In the genomic region with DNA sequence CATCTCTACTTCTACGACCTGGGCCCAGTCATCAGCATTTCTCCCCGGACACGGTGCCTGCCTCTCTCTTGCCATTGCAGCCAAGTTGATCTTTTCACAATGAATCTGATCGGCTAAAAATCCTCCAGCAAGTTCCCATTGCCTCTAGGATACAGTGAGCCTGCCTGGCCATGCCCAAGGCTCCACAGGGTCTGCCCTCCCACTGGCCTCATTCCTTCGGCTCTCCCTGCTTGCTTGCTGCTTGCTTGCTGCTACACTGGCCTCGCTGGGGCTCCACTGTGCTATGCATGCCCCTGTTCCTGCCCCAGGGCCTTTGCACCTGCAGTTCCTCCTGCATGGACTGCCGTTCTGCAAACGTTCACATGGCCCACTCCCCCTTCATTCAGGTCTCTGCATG, we compare ENCODE assay signal across 14 cellular contexts. TPM values are rescaled to one million over a fixed set of nuclear protein-coding genes. Genes with fewer than 3 reads are reported as not detected.
A peak's percentile ranks its signal among the peaks of the same experiment; 100 is the strongest.
DNase-seq lines count a peak whose midpoint lies in the region; ATAC-seq and TF ChIP-seq lines count a peak whose summit lies in the region.
"Had no signal": no experiment of that assay in that cellular context is flagged by ENCODE, and none has a peak within 500 bp of the region (broad histone marks: within the 10 kb centered on the region; RNA-seq: fewer than 3 reads in every experiment).

No MANE protein-coding gene starts in this region.

- no peak for ATAC-seq in activated CD4-positive, alpha-beta T cell treated with anti-CD3 and anti-CD28 coated beads for 36 hours
- ATAC-seq: A549 had no signal

- TF ChIP-seq POLR2A in Peyer's patch (IDR thresholded peaks at IDR 0.05): no peak

- CTCF ChIA-PET in activated CD4-positive, alpha-beta T cell treated with anti-CD3 and anti-CD28 coated beads for 36 hours (lab: Charles Lee): no interaction called here

- no peaks in the 10 kb centered on the region for H3K9me3 Mint-ChIP-seq in activated CD4-positive, alpha-beta T cell treated with anti-CD3 and anti-CD28 coated beads for 36 hours (ENCODE audit: low read depth)
- H3K9me3 Mint-ChIP-seq in endothelial cell (ENCODE audit: unreplicated experiment): no peaks in the 10 kb centered on the region

- H3K27me3 ChIP-seq in Peyer's patch: no peaks in the 10 kb centered on the region

- H3K9me3 ChIP-seq in Peyer's patch: no peaks in the 10 kb centered on the region
- H3K9me3 ChIP-seq: A549 had no signal

- DNase-seq in activated CD4-positive, alpha-beta T cell treated with anti-CD3 and anti-CD28 coated beads for 36 hours: no peak
- no peak for DNase-seq in activated CD4-positive, alpha-beta T cell treated with anti-CD3 and anti-CD28 coated beads for 48 hours
- DNase-seq in Peyer's patch: peak in 2 of 3 donors; percentile 31 to 42
- no peak for DNase-seq in endothelial cell (ENCODE audit: low spot score)
- DNase-seq in posterior cingulate gyrus: peak in 8 of 10 donors; percentile 5 to 64 (median 12)
- no peak for DNase-seq in SK-N-DZ (ENCODE audit: low spot score)
- no peak for DNase-seq in iPS-NIHi11 (ENCODE audit: low spot score)
- no peak for DNase-seq in middle frontal gyrus (ENCODE audit: extremely low spot score, low spot score)
- DNase-seq: DMS53, GOT3, MM.1S, NCI-H2227 treated with DMSO at 0.1 percent for 48 hours, trophoblast cell had no signal

- H3K27ac ChIP-seq in Peyer's patch: no peak overlapping the region
- H3K27ac ChIP-seq: A549 had no signal

- H3K36me3 ChIP-seq in Peyer's patch: peaks cover 0 to 21% (median 0%) of the 10 kb centered on the region in 3 donors

- no peak for TF ChIP-seq CTCF in Peyer's patch (IDR thresholded peaks at IDR 0.05)
- TF ChIP-seq CTCF in endothelial cell (IDR thresholded peaks at IDR 0.05; ENCODE audit: unreplicated experiment): no peak

- H3K4me1 ChIP-seq in Peyer's patch: peaks cover 0 to 20% (median 7%) of the 10 kb centered on the region in 4 donors

- intact Hi-C loops in activated CD4-positive, alpha-beta T cell treated with anti-CD3 and anti-CD28 coated beads for 36 hours (cut with DNase I, micrococcal nuclease): loop anchor here (5.0 kb wide), 2 partner anchors 378 to 1753 kb away; a partner anchor contains a TSS
- intact Hi-C loops in posterior cingulate gyrus (cut with DNase I): no loop called here

- peaks cover 22% of the 10 kb centered on the region for H3K4me1 Mint-ChIP-seq in activated CD4-positive, alpha-beta T cell treated with anti-CD3 and anti-CD28 coated beads for 36 hours
- H3K4me1 Mint-ChIP-seq in endothelial cell (ENCODE audit: unreplicated experiment): peaks cover 9% of the 10 kb centered on the region

- H3K36me3 Mint-ChIP-seq in activated CD4-positive, alpha-beta T cell treated with anti-CD3 and anti-CD28 coated beads for 36 hours (ENCODE audit: low read depth): peaks cover 2% of the 10 kb centered on the region
- peaks cover 5% of the 10 kb centered on the region for H3K36me3 Mint-ChIP-seq in endothelial cell (ENCODE audit: low read depth, unreplicated experiment)

- H3K27me3 Mint-ChIP-seq in activated CD4-positive, alpha-beta T cell treated with anti-CD3 and anti-CD28 coated beads for 36 hours: no peaks in the 10 kb centered on the region
- peaks cover 7% of the 10 kb centered on the region for H3K27me3 Mint-ChIP-seq in endothelial cell (ENCODE audit: unreplicated experiment)

- POLR2A ChIA-PET in activated CD4-positive, alpha-beta T cell treated with anti-CD3 and anti-CD28 coated beads for 36 hours (lab: Charles Lee): no interaction called here

- H3K27ac Mint-ChIP-seq in activated CD4-positive, alpha-beta T cell treated with anti-CD3 and anti-CD28 coated beads for 36 hours: peak overlapping the region; percentile 21
- H3K27ac Mint-ChIP-seq in endothelial cell (ENCODE audit: unreplicated experiment): peak overlapping the region; percentile 30

- H3K4me3 Mint-ChIP-seq in activated CD4-positive, alpha-beta T cell treated with anti-CD3 and anti-CD28 coated beads for 36 hours: peak overlapping the region; percentile 88
- peak overlapping the region; percentile 17 for H3K4me3 Mint-ChIP-seq in endothelial cell (ENCODE audit: unreplicated experiment)

- no peak overlapping the region for H3K4me3 ChIP-seq in Peyer's patch
- H3K4me3 ChIP-seq: A549 had no signal

RNA-seq across cellular contexts. Expression of a gene that starts 2.0 kb away (rescaled TPM):
- total RNA-seq in activated CD4-positive, alpha-beta T cell treated with anti-CD3 and anti-CD28 coated beads for 36 hours: 1 to 10 TPM; 8.3 to 9.6 TPM
- total RNA-seq in Peyer's patch (10 to 100 TPM; 38.5 to 80.0 (median 57.1) TPM), endothelial cell (ENCODE audit: unreplicated experiment) (8.7 TPM)
- polyA plus RNA-seq in SK-N-DZ (2014; cell fraction: cytosol; rRNA removed): 0.16 and 0.42 TPM in 2 replicates
- 5.8 and 20.0 TPM in 2 replicates for polyA plus RNA-seq in SK-N-DZ (2014; cell fraction: nucleus; rRNA removed)

RNA-seq across cellular contexts. Expression of a gene that starts 45.8 kb away (rescaled TPM):
- 1 to 10 TPM; 1.9 TPM for total RNA-seq in activated CD4-positive, alpha-beta T cell treated with anti-CD3 and anti-CD28 coated beads for 36 hours
- 10 to 100 TPM in 2 of 4 donors, 1 to 10 TPM in 2; 7.4 to 15.6 (median 9.9) TPM for total RNA-seq in Peyer's patch
- 16.4 TPM for total RNA-seq in endothelial cell (ENCODE audit: unreplicated experiment)
- polyA plus RNA-seq in SK-N-DZ (2014; cell fraction: cytosol; rRNA removed): 208 and 215 TPM in 2 replicates
- 250 and 257 TPM in 2 replicates for polyA plus RNA-seq in SK-N-DZ (2014; cell fraction: nucleus; rRNA removed)

Comparison
In these comparisons a context has a peak if more than half of its experiments do, and no peak if none do; other contexts are left out.
1. DNase-seq: peak in Peyer's patch (2 of 3) and posterior cingulate gyrus (8 of 10); none in activated CD4-positive, alpha-beta T cell treated with anti-CD3 and anti-CD28 coated beads for 36 hours (single experiment), activated CD4-positive, alpha-beta T cell treated with anti-CD3 and anti-CD28 coated beads for 48 hours (single experiment), endothelial cell (single experiment), SK-N-DZ (single experiment), iPS-NIHi11 (single experiment) and middle frontal gyrus (single experiment).